ENCODE assay signal across 8 cellular contexts in the genomic region with DNA sequence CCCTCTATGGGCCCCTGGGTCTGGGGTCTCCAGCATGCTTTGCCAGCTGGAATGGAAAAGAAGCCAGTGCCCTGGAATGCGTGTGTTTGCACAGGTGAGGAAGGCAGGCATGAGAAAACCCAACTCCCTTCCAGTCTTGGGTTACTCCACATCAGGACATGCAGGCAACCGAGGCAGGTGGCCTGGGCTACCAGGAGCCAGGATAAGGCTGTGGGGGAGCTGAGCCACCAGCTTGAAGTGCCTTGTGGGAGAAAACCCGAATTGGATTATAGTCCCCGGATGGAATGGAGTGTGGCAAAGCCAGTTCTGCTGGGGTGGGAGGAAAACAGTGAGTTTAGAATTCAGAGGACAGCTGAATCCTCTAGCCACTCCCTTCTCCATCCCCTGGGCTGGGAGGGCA. TPM values are rescaled to one million over a fixed set of nuclear protein-coding genes. Genes with fewer than 3 reads are reported as not detected.
DNase-seq lines count a peak whose midpoint lies in the region; ATAC-seq and TF ChIP-seq lines count a peak whose summit lies in the region.

No MANE protein-coding gene starts in this region.

- H3K27ac ChIP-seq in H9 (ENCODE audit: insufficient read length, low read depth, low read length): no peak overlapping the region
- H3K27ac ChIP-seq in aorta (ENCODE audit: low read depth in 1 of 2, low read length in 2 of 2): no peak overlapping the region

- no peak overlapping the region for H3T11ph ChIP-seq in H9 (ENCODE audit: low read length)

- no peaks in the 10 kb centered on the region for H3K79me2 ChIP-seq in H9 (ENCODE audit: insufficient read depth, low read length)

- H4K8ac ChIP-seq in H9 (replicated peaks; ENCODE audit: insufficient read length, low read depth, low read length): no peak overlapping the region

- H3K4me3 ChIP-seq in astrocyte of the cerebellum (ENCODE audit: low read depth, low read length) (no peak overlapping the region), aorta (ENCODE audit: low read length in 2 of 2) (no peak overlapping the region)

- H3K4me3 Mint-ChIP-seq in H9 (peak overlapping the region in 1 of 2 experiments; percentile 66; a peak in 1 of 5 replicates), chondrocyte (ENCODE audit: unreplicated experiment) (no peak overlapping the region)

- in situ Hi-C loops in astrocyte of the cerebellum (cut with HindIII; ENCODE audit: low sequenced_read_pairs): no loop called here

- no peaks in the 10 kb centered on the region for H3K79me1 ChIP-seq in H9 (ENCODE audit: insufficient read depth, low read depth, low read length, poor library complexity, severe bottlenecking)

- H4K20me1 ChIP-seq in H9 (ENCODE audit: control insufficient read depth, insufficient read depth, insufficient read length): peaks cover 2% of the 10 kb centered on the region

- DNase-seq in AG20443 (ENCODE audit: low spot score) (peak; percentile 42), H9 (peak; percentile 99), NCI-H2227 treated with DMSO at 0.1 percent for 48 hours (lab: John Stamatoyannopoulos, UW) (peak; percentile 35), astrocyte of the cerebellum (ENCODE audit: low read depth) (peak; percentile 41), left colon (peak; percentile 59 to 61), chondrocyte (ENCODE audit: low spot score) (no peak), aorta (no peak)

- H3K4me1 Mint-ChIP-seq in H9 (peaks cover 81 to 96% of the 10 kb centered on the region in 2 experiments), chondrocyte (ENCODE audit: low read depth) (peaks cover 9% of the 10 kb centered on the region)

- TF ChIP-seq CTCF in H9 (conservative IDR thresholded peaks at IDR 0.05) (no peak), astrocyte of the cerebellum (IDR thresholded peaks at IDR 0.05; ENCODE audit: low read depth, low read length, missing control alignments) (no peak), chondrocyte (IDR thresholded peaks at IDR 0.05) (no peak)

- H3K4ac ChIP-seq in H9 (ENCODE audit: low read depth, low read length): no peak overlapping the region

- H3K4me1 ChIP-seq in H9 (ENCODE audit: insufficient read depth, low read length): peaks cover 26% of the 10 kb centered on the region
- no peaks in the 10 kb centered on the region for H3K4me1 ChIP-seq in aorta (ENCODE audit: control insufficient read depth in 1 of 2, insufficient read depth in 2 of 2, low read length in 2 of 2)

- ATAC-seq in left colon (peak; percentile 60), HG03571 (IDR thresholded peaks at IDR 0.05; ENCODE audit: unreplicated experiment) (no peak), aorta (ENCODE audit: low FRiP score) (no peak)

- no peaks in the 10 kb centered on the region for H3K9me3 Mint-ChIP-seq in H9
- H3K9me3 Mint-ChIP-seq in chondrocyte (ENCODE audit: low read depth): no peaks in the 10 kb centered on the region

- intact Hi-C loops in left colon (cut with DNase I, micrococcal nuclease) (no loop called here), aorta (cut with DNase I) (no loop called here)

- no peak overlapping the region for H3K18ac ChIP-seq in H9 (ENCODE audit: insufficient read length, low read depth, low read length)

- no CpG with 5 or more reads among the region's 4 CpGs for WGBS in H9 (ENCODE audit: extremely low coverage, insufficient read length, low lambda C conversion rate)
- WGBS in aorta, 2 donors: 20 to 25% methylated on average over 4 of the region's 4 CpGs

- H2AK5ac ChIP-seq in H9 (ENCODE audit: insufficient read length, low read length): no peak overlapping the region

- no peak overlapping the region for H2AFZ ChIP-seq in H9 (ENCODE audit: low read length)

- H3K4me2 ChIP-seq in H9 (ENCODE audit: insufficient read depth, insufficient read length, low read length): no peak overlapping the region

- no peak overlapping the region for H2BK20ac ChIP-seq in H9 (ENCODE audit: low read depth, low read length, poor library complexity, severe bottlenecking)

- H3K9me3 ChIP-seq in H9 (ENCODE audit: control insufficient read depth, low read depth, low read length): no peaks in the 10 kb centered on the region
- no peaks in the 10 kb centered on the region for H3K9me3 ChIP-seq in aorta (ENCODE audit: control insufficient read depth, low read length)

- peaks cover 9% of the 10 kb centered on the region for H3K23me2 ChIP-seq in H9 (ENCODE audit: insufficient read length, low read depth, low read length, poor library complexity, severe bottlenecking)

- no peak overlapping the region for H3K14ac ChIP-seq in H9 (ENCODE audit: insufficient read depth, low read length)

- H2BK15ac ChIP-seq in H9 (ENCODE audit: low read depth, low read length): no peak overlapping the region

- H4K5ac ChIP-seq in H9 (ENCODE audit: insufficient read length, low read depth, low read length): no peak overlapping the region

- H3K23ac ChIP-seq in H9 (ENCODE audit: insufficient read length, low read depth, low read length): no peak overlapping the region

- H3K27me3 ChIP-seq in H9 (ENCODE audit: insufficient read depth, low read length) (peaks cover 10% of the 10 kb centered on the region; the same call in 1 of the 2 replicates), aorta (ENCODE audit: control insufficient read depth in 1 of 2, insufficient read depth in 2 of 2, low read length in 1 of 2) (no peaks in the 10 kb centered on the region)

- H3K27me3 Mint-ChIP-seq in H9 (ENCODE audit: low read depth): peaks cover 51% of the 10 kb centered on the region
- H3K27me3 Mint-ChIP-seq in chondrocyte (ENCODE audit: low read depth): peaks cover 50% of the 10 kb centered on the region

- no peak overlapping the region for H4K91ac ChIP-seq in H9 (ENCODE audit: insufficient read length, low read depth, low read length)

- no peaks in the 10 kb centered on the region for H3K36me3 ChIP-seq in aorta (ENCODE audit: control insufficient read depth in 1 of 2, insufficient read depth in 2 of 2, low read length in 1 of 2)

- H3K56ac ChIP-seq in H9 (ENCODE audit: insufficient read length, low read depth, low read length): no peak overlapping the region

- H3K27ac Mint-ChIP-seq in H9 (peak overlapping the region in 2 of 3 experiments; percentile 75 to 91; a peak in 6 of 7 replicates), chondrocyte (ENCODE audit: unreplicated experiment) (no peak overlapping the region)

- no peak overlapping the region for H2BK5ac ChIP-seq in H9 (ENCODE audit: insufficient read length, low read length)

- H3K9ac ChIP-seq in H9 (ENCODE audit: extremely low read depth, insufficient read length, low read length): no peak overlapping the region

- H2BK120ac ChIP-seq in H9 (ENCODE audit: low read depth, low read length, poor library complexity, severe bottlenecking): no peak overlapping the region

- no peak overlapping the region for H2BK12ac ChIP-seq in H9 (ENCODE audit: insufficient read length, low read depth, low read length)

- H3K36me3 Mint-ChIP-seq in H9 (ENCODE audit: insufficient read depth in 1 of 3, low read depth in 3 of 3) (no peaks in the 10 kb centered on the region; a peak in 1 of 7 replicates), chondrocyte (ENCODE audit: low read depth) (no peaks in the 10 kb centered on the region)

RNA-seq across cellular contexts. Expression of gene SRCIN1, which starts 7.2 kb away (rescaled TPM):
- total RNA-seq in H9 (2021) (6.7 and 6.9 TPM in 2 replicates), left colon (1 to 10 TPM; 3.1 TPM), chondrocyte (0.30 to 0.51 TPM in 2 of 3 replicates, not detected in the other), aorta (under 1 TPM; 0.84 to 0.99 TPM)
- under 1 TPM; 0.38 to 0.41 TPM for polyA plus RNA-seq in aorta

Comparison
In these comparisons a context has a peak if more than half of its experiments do, and no peak if none do; other contexts are left out.
1. DNase-seq: peak in AG20443 (single experiment), H9 (single experiment), NCI-H2227 treated with DMSO at 0.1 percent for 48 hours (single experiment), astrocyte of the cerebellum (single experiment) and left colon (2 of 2); none in chondrocyte (single experiment) and aorta (0 of 2).